Comparison of ENCODE assay signal across 22 cellular contexts in genomic region chr11:107733518-107733917, GRCh38. TPM values are rescaled to one million over a fixed set of nuclear protein-coding genes. Genes with fewer than 3 reads are reported as not detected.
DNase-seq lines count a peak whose midpoint lies in the region; ATAC-seq and TF ChIP-seq lines count a peak whose summit lies in the region.
"Had no signal": no experiment of that assay in that cellular context is flagged by ENCODE, and none has a peak within 500 bp of the region (broad histone marks: within the 10 kb centered on the region; RNA-seq: fewer than 3 reads in every experiment).

No MANE protein-coding gene starts in this region.

- WGBS in tibial nerve, 2 donors, result 69 to 70% methylated on average over 3 of the region's 3 CpGs

- TF ChIP-seq POLR2A in tibial nerve (IDR thresholded peaks at IDR 0.05), result no peak

- TF ChIP-seq EP300 in tibial nerve (IDR thresholded peaks at IDR 0.05), result no peak

- no peaks in the 10 kb centered on the region for H3K4me1 ChIP-seq in tibial nerve
- H3K4me1 ChIP-seq: esophagus muscularis mucosa, lower lobe of right lung, upper lobe of left lung had no signal

- H3K36me3 ChIP-seq in tibial nerve, result no peaks in the 10 kb centered on the region
- H3K36me3 ChIP-seq: esophagus muscularis mucosa, lower lobe of right lung, upper lobe of left lung had no signal

- no peaks in the 10 kb centered on the region for H3K36me3 Mint-ChIP-seq in activated naive CD8-positive, alpha-beta T cell treated with anti-CD3 and anti-CD28 coated beads for 36 hours
- H3K36me3 Mint-ChIP-seq: activated CD8-positive, alpha-beta memory T cell treated with anti-CD3 and anti-CD28 coated beads, Interleukin-2, amount 10 ng/mL, durations not matched to agents 7 days and 5 days; CD14-positive monocyte; stimulated activated effector memory CD8-positive, alpha-beta T cell treated with anti-CD3 and anti-CD28 coated beads, Interleukin-12 subunit alpha, Interleukin-12 subunit beta, amount 100 ng/mL, for 72 hours had no signal

- H3K4me1 Mint-ChIP-seq in activated naive CD8-positive, alpha-beta T cell treated with anti-CD3 and anti-CD28 coated beads for 36 hours, result no peaks in the 10 kb centered on the region
- H3K4me1 Mint-ChIP-seq: activated CD8-positive, alpha-beta memory T cell treated with anti-CD3 and anti-CD28 coated beads, Interleukin-2, amount 10 ng/mL, durations not matched to agents 7 days and 5 days; activated T-helper 17 cell treated with anti-CD3 and anti-CD28 coated beads, Interleukin-2, amount 50 U/mL, for 72 hours; CD14-positive monocyte; stimulated activated effector memory CD8-positive, alpha-beta T cell treated with anti-CD3 and anti-CD28 coated beads, Interleukin-12 subunit alpha, Interleukin-12 subunit beta, amount 100 ng/mL, for 72 hours had no signal

- no peak for TF ChIP-seq CTCF in AG10803 (conservative IDR thresholded peaks at IDR 0.05; ENCODE audit: low read length)
- TF ChIP-seq CTCF in tibial nerve (IDR thresholded peaks at IDR 0.05), result no peak

- DNase-seq in AG10803 (ENCODE audit: low read depth) (peak; percentile 71), LHCN-M2 (ENCODE audit: low read depth) (peak; percentile 47), AML-193 (lab: John Stamatoyannopoulos, UW) (no peak), tibial nerve (ENCODE audit: low spot score in 2 of 2) (no peak)
- no peak for DNase-seq in activated naive CD8-positive, alpha-beta T cell treated with anti-CD3 and anti-CD28 coated beads for 36 hours
- no peak for DNase-seq in effector CD4-positive, alpha-beta T cell
- DNase-seq: activated CD4-positive, alpha-beta T cell treated with anti-CD3 and anti-CD28 coated beads for 4 hours; activated CD8-positive, alpha-beta memory T cell treated with anti-CD3 and anti-CD28 coated beads, Interleukin-2, amount 10 ng/mL, durations not matched to agents 7 days and 5 days; caudate nucleus; DMS 273 treated with DMSO at 0.1 percent for 48 hours; H7; lower lobe of right lung; nucleus accumbens; retina; upper lobe of left lung had no signal

- H3K27me3 Mint-ChIP-seq in activated naive CD8-positive, alpha-beta T cell treated with anti-CD3 and anti-CD28 coated beads for 36 hours, result peaks cover 40% of the 10 kb centered on the region

- no peaks in the 10 kb centered on the region for H3K27me3 ChIP-seq in tibial nerve
- H3K27me3 ChIP-seq: esophagus muscularis mucosa, upper lobe of left lung had no signal

- H3K27ac ChIP-seq in tibial nerve, result no peak overlapping the region
- H3K27ac ChIP-seq: esophagus muscularis mucosa, lower lobe of right lung, upper lobe of left lung had no signal

- H3K4me3 Mint-ChIP-seq in activated naive CD8-positive, alpha-beta T cell treated with anti-CD3 and anti-CD28 coated beads for 36 hours, result no peak overlapping the region
- H3K4me3 Mint-ChIP-seq: activated CD8-positive, alpha-beta memory T cell treated with anti-CD3 and anti-CD28 coated beads, Interleukin-2, amount 10 ng/mL, durations not matched to agents 7 days and 5 days; activated T-helper 17 cell treated with anti-CD3 and anti-CD28 coated beads, Interleukin-2, amount 50 U/mL, for 72 hours; stimulated activated effector memory CD8-positive, alpha-beta T cell treated with anti-CD3 and anti-CD28 coated beads, Interleukin-12 subunit alpha, Interleukin-12 subunit beta, amount 100 ng/mL, for 72 hours had no signal

- H3K4me3 ChIP-seq in AG10803 (ENCODE audit: low read length), result no peak overlapping the region
- no peak overlapping the region for H3K4me3 ChIP-seq in tibial nerve
- H3K4me3 ChIP-seq: esophagus muscularis mucosa, lower lobe of right lung, upper lobe of left lung had no signal

- no peak overlapping the region for H3K27ac Mint-ChIP-seq in activated naive CD8-positive, alpha-beta T cell treated with anti-CD3 and anti-CD28 coated beads for 36 hours
- H3K27ac Mint-ChIP-seq: activated CD8-positive, alpha-beta memory T cell treated with anti-CD3 and anti-CD28 coated beads, Interleukin-2, amount 10 ng/mL, durations not matched to agents 7 days and 5 days; activated T-helper 17 cell treated with anti-CD3 and anti-CD28 coated beads, Interleukin-2, amount 50 U/mL, for 72 hours; CD14-positive monocyte; stimulated activated effector memory CD8-positive, alpha-beta T cell treated with anti-CD3 and anti-CD28 coated beads, Interleukin-12 subunit alpha, Interleukin-12 subunit beta, amount 100 ng/mL, for 72 hours had no signal

- H3K9me3 Mint-ChIP-seq in activated naive CD8-positive, alpha-beta T cell treated with anti-CD3 and anti-CD28 coated beads for 36 hours, result peaks cover 1% of the 10 kb centered on the region
- H3K9me3 Mint-ChIP-seq: activated T-helper 17 cell treated with anti-CD3 and anti-CD28 coated beads, Interleukin-2, amount 50 U/mL, for 72 hours; CD14-positive monocyte; stimulated activated effector memory CD8-positive, alpha-beta T cell treated with anti-CD3 and anti-CD28 coated beads, Interleukin-12 subunit alpha, Interleukin-12 subunit beta, amount 100 ng/mL, for 72 hours had no signal

- H3K9me3 ChIP-seq in tibial nerve, result peaks cover 0 to 3% (median 0%) of the 10 kb centered on the region in 4 donors
- H3K9me3 ChIP-seq: esophagus muscularis mucosa, lower lobe of right lung, upper lobe of left lung had no signal

- peak; percentile 52 for ATAC-seq in GM19023 (IDR thresholded peaks at IDR 0.05; ENCODE audit: unreplicated experiment)
- peak; percentile 66 for ATAC-seq in HG02642 (IDR thresholded peaks at IDR 0.05; ENCODE audit: poor library complexity, unreplicated experiment)
- ATAC-seq: activated CD8-positive, alpha-beta memory T cell treated with anti-CD3 and anti-CD28 coated beads, Interleukin-2, amount 10 ng/mL, durations not matched to agents 7 days and 5 days; activated T-helper 17 cell treated with anti-CD3 and anti-CD28 coated beads, Interleukin-2, amount 50 U/mL, for 72 hours; lower lobe of right lung; stimulated activated effector memory CD8-positive, alpha-beta T cell treated with anti-CD3 and anti-CD28 coated beads, Interleukin-12 subunit alpha, Interleukin-12 subunit beta, amount 100 ng/mL, for 72 hours had no signal

RNA-seq across cellular contexts. Expression of gene SLN, which starts 21.7 kb away (rescaled TPM):
- total RNA-seq in LHCN-M2 (2014; rRNA removed), result not detected in 2 replicates
- not detected for polyA plus RNA-seq in LHCN-M2 (2012)
- not detected for total RNA-seq in activated naive CD8-positive, alpha-beta T cell treated with anti-CD3 and anti-CD28 coated beads for 36 hours
- 1 to 10 TPM in 2 of 4 donors, not detected in 2; 1.5 to 7.5 TPM for total RNA-seq in tibial nerve
- total RNA-seq: activated CD8-positive, alpha-beta memory T cell treated with anti-CD3 and anti-CD28 coated beads, Interleukin-2, amount 10 ng/mL, durations not matched to agents 7 days and 5 days; activated T-helper 17 cell treated with anti-CD3 and anti-CD28 coated beads, Interleukin-2, amount 50 U/mL, for 72 hours; H7; MCF 10A had no signal
- polyA plus RNA-seq: CD14-positive monocyte had no signal

Comparison
In these comparisons a context has a peak if more than half of its experiments do, and no peak if none do; other contexts are left out.
1. DNase-seq: peak in AG10803 (single experiment) and LHCN-M2 (single experiment); none in activated naive CD8-positive, alpha-beta T cell treated with anti-CD3 and anti-CD28 coated beads for 36 hours (single experiment), AML-193 (0 of 2), tibial nerve (0 of 2) and effector CD4-positive, alpha-beta T cell (single experiment).